8 cellular contexts compared by ENCODE assay signal in genomic region chr2:73926493-73927327, GRCh38. TPM values are rescaled to one million over a fixed set of nuclear protein-coding genes. Genes with fewer than 3 reads are reported as not detected.
DNase-seq lines count a peak whose midpoint lies in the region; ATAC-seq and TF ChIP-seq lines count a peak whose summit lies in the region.

TSS of gene DGUOK (plus strand) at chr2:73926880. CDS start at chr2:73926911, 31 bp downstream.

- no peaks in the 10 kb centered on the region for H3K9me3 ChIP-seq in PC-9 (ENCODE audit: insufficient read depth, low read depth)
- no peaks in the 10 kb centered on the region for H3K9me3 ChIP-seq in mucosa of descending colon

- peak; percentile 97 for DNase-seq in DMS153 (lab: John Stamatoyannopoulos, UW)
- peak; percentile 99 for DNase-seq in Jurkat, Clone E6-1 (ENCODE audit: low read depth, low spot score)
- DNase-seq in PC-9, result peak; percentile 93 to 98
- peak; percentile 90 for DNase-seq in activated T-cell treated with anti-CD3 and anti-CD28 coated beads, Interleukin-2, amount 50 U/mL, for 1 hour
- peak; percentile 98 for DNase-seq in epithelial cell of prostate (ENCODE audit: low read depth, low spot score)
- DNase-seq in mucosa of descending colon, result peak; percentile 95 to 99 (median 98)
- DNase-seq in stimulated activated CD8-positive, alpha-beta memory T cell treated with anti-CD3 and anti-CD28 coated beads, Interleukin-4, amount 100 ng/mL, for 24 hours (ENCODE audit: low read depth), result peak; percentile 93

- ATAC-seq in GM21619 (IDR thresholded peaks at IDR 0.05; ENCODE audit: unreplicated experiment), result peak; percentile 99
- peak; percentile 92 for ATAC-seq in mucosa of descending colon

- H3K79me2 ChIP-seq in PC-9 (ENCODE audit: low read depth), result peaks cover 54% of the 10 kb centered on the region

- BruUV-seq in PC-9 (replicated peaks; lab: Mats Ljungman, UMichigan), result TSS peak; percentile 55

- peaks cover 14% of the 10 kb centered on the region; the same call in 1 of the 2 replicates for H3F3A ChIP-seq in PC-9 (ENCODE audit: insufficient read depth, low read depth)

- intact Hi-C loops in PC-9 (cut with micrococcal nuclease; ENCODE audit: unreplicated experiment), result loop anchor here (2.0 kb wide), 1 partner anchor 56 kb away; no protein-coding TSS in a partner anchor
- intact Hi-C loops in mucosa of descending colon (cut with DNase I, micrococcal nuclease), result loop anchor here in 1 of 2 donors (5.0 kb wide), 1 partner anchor 56 kb away; the partner anchor contains the start of gene TET3

- CTCF ChIA-PET in PC-9 (lab: Charles Lee), result no interaction called here

- no peak for TF ChIP-seq CTCF in PC-9 (conservative IDR thresholded peaks at IDR 0.05)
- TF ChIP-seq CTCF in mucosa of descending colon (IDR thresholded peaks at IDR 0.05), result no peak

- peak within 1 kb of the TSS; percentile 95 for H3K4me2 ChIP-seq in PC-9

- peaks cover 26% of the 10 kb centered on the region; the same call in 1 of the 2 replicates for H4K20me1 ChIP-seq in PC-9 (ENCODE audit: insufficient read depth)

- H2AFZ ChIP-seq in PC-9, result peak within 1 kb of the TSS; percentile 82

- peak within 1 kb of the TSS; percentile 78 for H3K4me3 ChIP-seq in Jurkat, Clone E6-1 (ENCODE audit: low read length)
- H3K4me3 ChIP-seq in PC-9 (peak within 1 kb of the TSS; percentile 80), mucosa of descending colon (peak within 1 kb of the TSS; percentile 31)

- no peaks in the 10 kb centered on the region for H3K27me3 ChIP-seq in PC-9 (ENCODE audit: insufficient read depth, low read depth)

- peaks cover 37% of the 10 kb centered on the region for H3K4me1 ChIP-seq in PC-9 (replicated peaks; ENCODE audit: insufficient read depth)
- H3K4me1 ChIP-seq in mucosa of descending colon (ENCODE audit: low read depth), result peaks cover 39% of the 10 kb centered on the region

- H3K36me3 ChIP-seq in PC-9 (ENCODE audit: low read depth) (peaks cover 8% of the 10 kb centered on the region), mucosa of descending colon (ENCODE audit: low read depth) (no peaks in the 10 kb centered on the region)

- POLR2A ChIA-PET in PC-9 (lab: Charles Lee; ENCODE audit: unreplicated experiment), result interaction anchor here (0.5 to 0.6 kb wide), 2 partner anchors 103 to 252 kb away, joined by 3 to 4 read pairs; partner anchors contain the start of gene MOB1A

- peak within 1 kb of the TSS; percentile 76 for H3K27ac ChIP-seq in PC-9
- peak within 1 kb of the TSS; percentile 94 for H3K27ac ChIP-seq in epithelial cell of prostate

- H3K9me2 ChIP-seq in PC-9 (ENCODE audit: insufficient read depth), result no peaks in the 10 kb centered on the region

RNA-seq across cellular contexts. Expression of gene DGUOK, which starts in this region (rescaled TPM):
- 166 TPM for polyA plus RNA-seq in Jurkat, Clone E6-1 (2012; ENCODE audit: insufficient read depth, insufficient read length)
- total RNA-seq in PC-9 (2021) (72.3 and 78.7 TPM in 2 replicates), mucosa of descending colon (10 to 100 TPM; 36.5 to 61.3 (median 57.8) TPM)

Comparison
In these comparisons a context has a peak if more than half of its experiments do, and no peak if none do; other contexts are left out.
1. Peak in every context shown above with its lines: DNase-seq, ATAC-seq, H3K4me3 ChIP-seq and H3K27ac ChIP-seq.